Comparison of ENCODE assay signal across 19 cellular contexts in the genomic region with DNA sequence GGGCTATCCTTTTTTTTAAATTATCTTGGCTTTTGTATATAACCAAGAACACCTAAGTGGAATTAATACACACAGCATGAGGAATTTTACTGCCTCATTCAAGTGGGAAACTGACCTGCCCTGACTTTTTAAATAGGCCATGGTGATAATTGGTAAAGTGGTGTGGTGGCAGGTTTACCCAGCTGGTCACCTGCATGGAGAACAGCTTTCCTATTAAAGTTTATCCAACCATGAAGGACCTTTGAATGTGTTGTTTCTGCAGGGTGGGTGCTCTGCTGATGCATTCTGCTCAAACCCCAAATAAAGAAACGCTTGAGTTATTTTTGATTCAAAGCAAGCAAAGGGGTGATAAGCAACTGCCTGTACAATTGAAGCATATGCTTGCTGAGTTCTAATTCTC.
DNase-seq lines count a peak whose midpoint lies in the region; ATAC-seq lines count a peak whose summit lies in the region.
"Had no signal": no experiment of that assay in that cellular context is flagged by ENCODE, and none has a peak within 500 bp of the region (broad histone marks: within the 10 kb centered on the region; RNA-seq: fewer than 3 reads in every experiment).

No MANE protein-coding gene starts in this region.

- DNase-seq in DMS79 treated with DMSO at 0.1 percent for 48 hours (lab: John Stamatoyannopoulos, UW) (peak; percentile 73), NCI-H1930 (lab: John Stamatoyannopoulos, UW) (peak; percentile 7 to 30), NCI-H524 (lab: John Stamatoyannopoulos, UW) (peak; percentile 81 to 92), kidney tubule cell (ENCODE audit: low spot score) (peak; percentile 6), KBM-7 (no peak), AG08396 (ENCODE audit: low spot score) (no peak)
- DNase-seq: activated B cell treated with CpG ODN at 0.5 μM for 24 hours; activated CD8-positive, alpha-beta T cell treated with anti-CD3 and anti-CD28 coated beads, Interleukin-2, amount 10 ng/mL, durations not matched to agents 7 days and 5 days; CD8-positive, alpha-beta memory T cell; colonic mucosa; hippocampal formation; kidney; mesenchymal stem cell; naive thymus-derived CD8-positive, alpha-beta T cell; NCI-H1436; stimulated activated naive CD8-positive, alpha-beta T cell treated with anti-CD3 and anti-CD28 coated beads, Interleukin-15, amount 100 ng/mL, for 72 hours; upper lobe of right lung had no signal

- in situ Hi-C loops in KBM-7 (cut with MboI; ENCODE audit: low pct_unique_long_range_greater_than_20kb, low sequenced_read_pairs), result no loop called here

- no peak for ATAC-seq in GM19455 (IDR thresholded peaks at IDR 0.05; ENCODE audit: unreplicated experiment)
- ATAC-seq: activated CD8-positive, alpha-beta T cell treated with anti-CD3 and anti-CD28 coated beads, Interleukin-2, amount 10 ng/mL, durations not matched to agents 7 days and 5 days; HCT116; naive thymus-derived CD8-positive, alpha-beta T cell; stimulated activated naive CD8-positive, alpha-beta T cell treated with anti-CD3 and anti-CD28 coated beads, Interleukin-15, amount 100 ng/mL, for 72 hours; upper lobe of right lung had no signal

Comparison
In these comparisons a context has a peak if more than half of its experiments do, and no peak if none do; other contexts are left out.
1. DNase-seq: peak in DMS79 treated with DMSO at 0.1 percent for 48 hours (single experiment), NCI-H1930 (2 of 2), NCI-H524 (2 of 2) and kidney tubule cell (single experiment); none in KBM-7 (single experiment) and AG08396 (single experiment).